Comparison of ENCODE assay signal across 25 cellular contexts in genomic region chr7:89988070-89988469, GRCh38.
"Had no signal": no experiment of that assay in that cellular context is flagged by ENCODE, and none has a peak within 500 bp of the region (broad histone marks: within the 10 kb centered on the region; RNA-seq: fewer than 3 reads in every experiment).

No MANE protein-coding gene starts in this region.

- H3K4me1 ChIP-seq: pancreas, prostate gland, stomach, thyroid gland, upper lobe of right lung had no signal

- H3K9me3 Mint-ChIP-seq: activated T-helper 2 cell treated with anti-CD3 and anti-CD28 coated beads, Interferon-gamma antibody, Interleukin-2, Interleukin-4, amounts not matched to agents 10 μg/mL and 5 μg/mL and 100 μg/mL, durations not matched to agents 14 hours and 24 hours and 36 hours had no signal

- H3K27me3 Mint-ChIP-seq: activated CD4-positive, alpha-beta T cell treated with anti-CD3 and anti-CD28 coated beads for 36 hours; activated CD8-positive, alpha-beta memory T cell treated with anti-CD3 and anti-CD28 coated beads, Interleukin-2, amount 10 ng/mL, durations not matched to agents 7 days and 5 days; stimulated activated naive B cell treated with anti-CD40 and anti-IgM and Interleukin-4, amounts not matched to agents 10 μg/mL and 1 μg/mL and 100 μg/mL, for 72 hours had no signal

- H3K4me3 Mint-ChIP-seq: activated CD4-positive, alpha-beta T cell treated with anti-CD3 and anti-CD28 coated beads for 36 hours; activated CD8-positive, alpha-beta memory T cell treated with anti-CD3 and anti-CD28 coated beads, Interleukin-2, amount 10 ng/mL, durations not matched to agents 7 days and 5 days; activated CD8-positive, alpha-beta T cell treated with anti-CD3 and anti-CD28 coated beads, Interleukin-2, amount 10 ng/mL, durations not matched to agents 7 days and 5 days; immature natural killer cell; naive thymus-derived CD8-positive, alpha-beta T cell; neural crest cell; stimulated activated naive B cell treated with anti-CD40 and anti-IgM and Interleukin-4, amounts not matched to agents 10 μg/mL and 1 μg/mL and 100 μg/mL, for 72 hours had no signal

- DNase-seq: activated CD4-positive, alpha-beta T cell treated with anti-CD3 and anti-CD28 coated beads for 36 hours; activated CD4-positive, CD25-positive, alpha-beta regulatory T cell; activated CD8-positive, alpha-beta memory T cell treated with anti-CD3 and anti-CD28 coated beads, Interleukin-2, amount 10 ng/mL, durations not matched to agents 7 days and 5 days; activated CD8-positive, alpha-beta T cell treated with anti-CD3 and anti-CD28 coated beads, Interleukin-2, amount 10 ng/mL, durations not matched to agents 7 days and 5 days; activated T-cell treated with anti-CD3 and anti-CD28 coated beads, Interleukin-2, amount 50 U/mL, for 48 hours; effector CD8-positive, alpha-beta T cell; head of caudate nucleus; hippocampal formation; immature natural killer cell; kidney; mesenchymal stem cell; naive thymus-derived CD8-positive, alpha-beta T cell; nucleus accumbens; pancreas; stimulated activated CD4-positive, alpha-beta T cell treated with anti-CD3 and anti-CD28 coated beads, Interleukin-2, amount 100 ng/mL, for 24 hours; stimulated activated naive B cell treated with anti-CD40 and anti-IgM and Interleukin-4, amounts not matched to agents 10 μg/mL and 1 μg/mL and 100 μg/mL, for 72 hours; stomach; T-helper 2 cell; thyroid gland; upper lobe of right lung had no signal

- H3K4me1 Mint-ChIP-seq: activated CD4-positive, alpha-beta T cell treated with anti-CD3 and anti-CD28 coated beads for 36 hours; activated CD8-positive, alpha-beta memory T cell treated with anti-CD3 and anti-CD28 coated beads, Interleukin-2, amount 10 ng/mL, durations not matched to agents 7 days and 5 days; immature natural killer cell; naive thymus-derived CD8-positive, alpha-beta T cell; neural crest cell; stimulated activated naive B cell treated with anti-CD40 and anti-IgM and Interleukin-4, amounts not matched to agents 10 μg/mL and 1 μg/mL and 100 μg/mL, for 72 hours had no signal

- H3K36me3 Mint-ChIP-seq: activated CD8-positive, alpha-beta memory T cell treated with anti-CD3 and anti-CD28 coated beads, Interleukin-2, amount 10 ng/mL, durations not matched to agents 7 days and 5 days; activated naive CD4-positive, alpha-beta T cell treated with anti-CD3 and anti-CD28 coated beads, Interleukin-2, amount 50 U/mL, for 72 hours; immature natural killer cell; stimulated activated naive B cell treated with anti-CD40 and anti-IgM and Interleukin-4, amounts not matched to agents 10 μg/mL and 1 μg/mL and 100 μg/mL, for 72 hours had no signal

- H3K9me3 ChIP-seq: pancreas, prostate gland, thyroid gland, upper lobe of right lung had no signal

- H3K27ac ChIP-seq: pancreas, prostate gland, stomach, thyroid gland, upper lobe of right lung had no signal

- H3K27me3 ChIP-seq: pancreas, stomach, thyroid gland, upper lobe of right lung had no signal

- ATAC-seq: activated CD4-positive, alpha-beta T cell treated with anti-CD3 and anti-CD28 coated beads for 36 hours; activated CD8-positive, alpha-beta memory T cell treated with anti-CD3 and anti-CD28 coated beads, Interleukin-2, amount 10 ng/mL, durations not matched to agents 7 days and 5 days; activated CD8-positive, alpha-beta T cell treated with anti-CD3 and anti-CD28 coated beads, Interleukin-2, amount 10 ng/mL, durations not matched to agents 7 days and 5 days; activated naive CD4-positive, alpha-beta T cell treated with anti-CD3 and anti-CD28 coated beads, Interleukin-2, amount 50 U/mL, for 72 hours; naive thymus-derived CD8-positive, alpha-beta T cell; pancreas; stimulated activated naive B cell treated with anti-CD40 and anti-IgM and Interleukin-4, amounts not matched to agents 10 μg/mL and 1 μg/mL and 100 μg/mL, for 72 hours; upper lobe of right lung had no signal

- H3K4me2 ChIP-seq: smooth muscle cell had no signal

- H3K36me3 ChIP-seq: pancreas, prostate gland, stomach, thyroid gland, upper lobe of right lung had no signal

- H3K4me3 ChIP-seq: pancreas, prostate gland, smooth muscle cell, stomach, thyroid gland, upper lobe of right lung had no signal

- H3K27ac Mint-ChIP-seq: activated CD4-positive, alpha-beta T cell treated with anti-CD3 and anti-CD28 coated beads for 36 hours; activated CD8-positive, alpha-beta memory T cell treated with anti-CD3 and anti-CD28 coated beads, Interleukin-2, amount 10 ng/mL, durations not matched to agents 7 days and 5 days; activated CD8-positive, alpha-beta T cell treated with anti-CD3 and anti-CD28 coated beads, Interleukin-2, amount 10 ng/mL, durations not matched to agents 7 days and 5 days; activated naive CD4-positive, alpha-beta T cell treated with anti-CD3 and anti-CD28 coated beads, Interleukin-2, amount 50 U/mL, for 72 hours; activated T-helper 2 cell treated with anti-CD3 and anti-CD28 coated beads, Interferon-gamma antibody, Interleukin-2, Interleukin-4, amounts not matched to agents 10 μg/mL and 5 μg/mL and 100 μg/mL, durations not matched to agents 14 hours and 24 hours and 36 hours; immature natural killer cell; naive thymus-derived CD8-positive, alpha-beta T cell; stimulated activated naive B cell treated with anti-CD40 and anti-IgM and Interleukin-4, amounts not matched to agents 10 μg/mL and 1 μg/mL and 100 μg/mL, for 72 hours had no signal
